Comparison of ENCODE assay signal across 1 cellular context in the genomic region with DNA sequence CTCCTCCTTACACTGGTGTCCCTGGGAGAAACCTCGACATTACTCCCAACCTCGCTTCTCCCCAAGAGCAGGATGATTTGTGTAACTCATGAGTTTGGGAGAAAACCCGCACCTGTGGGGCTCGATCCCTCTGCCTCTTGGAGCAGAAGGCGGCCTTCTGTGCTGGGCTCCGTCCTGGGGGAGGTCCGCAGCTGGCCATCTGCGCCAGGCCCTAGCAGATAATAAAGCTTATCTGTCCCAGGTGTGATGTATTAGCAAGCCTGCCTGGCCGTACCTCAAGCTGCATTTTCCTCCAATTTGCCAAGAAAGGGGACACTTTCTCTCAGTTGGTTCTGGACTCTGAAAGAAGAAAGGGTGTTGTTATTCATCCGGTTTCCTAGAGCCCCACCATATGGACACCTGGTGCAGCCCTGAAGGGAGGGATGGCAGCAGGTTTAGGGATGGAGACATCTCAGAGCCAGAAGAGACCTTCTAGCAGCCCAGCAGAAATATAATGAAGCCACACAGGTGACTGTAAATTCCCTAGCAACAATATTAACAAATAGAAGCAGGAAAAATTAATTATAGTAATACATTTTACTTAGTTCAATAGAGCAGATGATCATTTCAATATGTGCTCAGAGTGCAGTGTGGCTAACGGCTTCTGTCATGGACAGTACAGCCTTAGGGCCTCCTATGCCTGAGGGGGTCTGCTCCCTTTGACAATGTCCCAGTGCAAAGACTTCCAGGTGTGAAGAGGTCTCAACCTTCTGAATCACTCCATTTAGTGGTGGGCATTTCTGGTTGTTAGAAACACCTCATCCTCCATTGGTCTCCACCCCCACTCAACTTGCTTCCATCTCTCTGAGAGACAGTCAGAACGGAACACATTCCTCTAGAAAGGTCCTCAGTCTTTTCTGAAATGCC.
TF ChIP-seq lines count a peak whose summit lies in the region.

No MANE protein-coding gene starts in this region.

TF ChIP-seq in K562, 482 proteins besides CTCF, POLR2A, EP300 and RAD21 (continued from another document and continues in another):
- TF ChIP-seq ARID2 (IDR thresholded peaks at IDR 0.05) (no peak), IFI16 (CRISPR knock-in tag; IDR thresholded peaks at IDR 0.05) (no peak), EWSR1 (IDR thresholded peaks at IDR 0.05; ENCODE audit: borderline replicate concordance, low read depth, partially characterized antibody) (no peak), NCOA6 (IDR thresholded peaks at IDR 0.05) (no peak), SMARCE1 (IDR thresholded peaks at IDR 0.05) (no peak), ZKSCAN8 (CRISPR knock-in tag; IDR thresholded peaks at IDR 0.05) (no peak), NCOA1 (IDR thresholded peaks at IDR 0.05; ENCODE audit: low read depth) (no peak), SUPT5H (IDR thresholded peaks at IDR 0.05) (no peak), RBM34 (IDR thresholded peaks at IDR 0.05; ENCODE audit: borderline replicate concordance, insufficient read depth, low read length) (no peak), TAF7 (tag; IDR thresholded peaks at IDR 0.05) (no peak), MXI1 (IDR thresholded peaks at IDR 0.05; ENCODE audit: low read depth, low read length) (no peak), NR1H2 (CRISPR knock-in tag; IDR thresholded peaks at IDR 0.05) (no peak), ZNF561 (CRISPR knock-in tag; conservative IDR thresholded peaks at IDR 0.05) (no peak), XRCC4 (IDR thresholded peaks at IDR 0.05; ENCODE audit: extremely low read depth, insufficient read depth, insufficient read length) (no peak), ZNF354B (CRISPR knock-in tag; IDR thresholded peaks at IDR 0.05) (no peak), ZNF124 (CRISPR knock-in tag; IDR thresholded peaks at IDR 0.05) (no peak), SIRT6 (IDR thresholded peaks at IDR 0.05; ENCODE audit: low read depth, low read length) (no peak), ETV1 (tag; conservative IDR thresholded peaks at IDR 0.05; ENCODE audit: low read depth) (no peak), ETS2 (tag; IDR thresholded peaks at IDR 0.05; ENCODE audit: borderline replicate concordance, poor library complexity, severe bottlenecking) (no peak), KDM4B (IDR thresholded peaks at IDR 0.05; ENCODE audit: borderline replicate concordance in 2 of 2, low read depth in 1 of 2) (no peak; a peak in 1 of 4 replicates), ZSCAN32 (CRISPR knock-in tag; IDR thresholded peaks at IDR 0.05) (no peak), FOXJ2 (tag; IDR thresholded peaks at IDR 0.05) (no peak), RB1 (IDR thresholded peaks at IDR 0.05; ENCODE audit: low read depth) (no peak), NELFE (IDR thresholded peaks at IDR 0.05; ENCODE audit: insufficient read depth, insufficient read length) (no peak), TCF3 (CRISPR knock-in tag; IDR thresholded peaks at IDR 0.05) (peak; percentile 92), KDM1A (IDR thresholded peaks at IDR 0.05) (no peak), ZNF217 (CRISPR knock-in tag; IDR thresholded peaks at IDR 0.05) (no peak), HDAC2 (IDR thresholded peaks at IDR 0.05) (no peak)
- TF ChIP-seq, protein P1, sequence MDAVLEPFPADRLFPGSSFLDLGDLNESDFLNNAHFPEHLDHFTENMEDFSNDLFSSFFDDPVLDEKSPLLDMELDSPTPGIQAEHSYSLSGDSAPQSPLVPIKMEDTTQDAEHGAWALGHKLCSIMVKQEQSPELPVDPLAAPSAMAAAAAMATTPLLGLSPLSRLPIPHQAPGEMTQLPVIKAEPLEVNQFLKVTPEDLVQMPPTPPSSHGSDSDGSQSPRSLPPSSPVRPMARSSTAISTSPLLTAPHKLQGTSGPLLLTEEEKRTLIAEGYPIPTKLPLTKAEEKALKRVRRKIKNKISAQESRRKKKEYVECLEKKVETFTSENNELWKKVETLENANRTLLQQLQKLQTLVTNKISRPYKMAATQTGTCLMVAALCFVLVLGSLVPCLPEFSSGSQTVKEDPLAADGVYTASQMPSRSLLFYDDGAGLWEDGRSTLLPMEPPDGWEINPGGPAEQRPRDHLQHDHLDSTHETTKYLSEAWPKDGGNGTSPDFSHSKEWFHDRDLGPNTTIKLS (IDR thresholded peaks at IDR 0.05; ENCODE audit: borderline replicate concordance, low read depth): no peak
- TF ChIP-seq, protein P2, sequence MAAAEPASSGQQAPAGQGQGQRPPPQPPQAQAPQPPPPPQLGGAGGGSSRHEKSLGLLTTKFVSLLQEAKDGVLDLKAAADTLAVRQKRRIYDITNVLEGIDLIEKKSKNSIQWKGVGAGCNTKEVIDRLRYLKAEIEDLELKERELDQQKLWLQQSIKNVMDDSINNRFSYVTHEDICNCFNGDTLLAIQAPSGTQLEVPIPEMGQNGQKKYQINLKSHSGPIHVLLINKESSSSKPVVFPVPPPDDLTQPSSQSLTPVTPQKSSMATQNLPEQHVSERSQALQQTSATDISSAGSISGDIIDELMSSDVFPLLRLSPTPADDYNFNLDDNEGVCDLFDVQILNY (CRISPR knock-in tag; IDR thresholded peaks at IDR 0.05): 0 out of 2 replicates have a peak, but pooled peaks have one; percentile 6
- TF ChIP-seq, protein P3, sequence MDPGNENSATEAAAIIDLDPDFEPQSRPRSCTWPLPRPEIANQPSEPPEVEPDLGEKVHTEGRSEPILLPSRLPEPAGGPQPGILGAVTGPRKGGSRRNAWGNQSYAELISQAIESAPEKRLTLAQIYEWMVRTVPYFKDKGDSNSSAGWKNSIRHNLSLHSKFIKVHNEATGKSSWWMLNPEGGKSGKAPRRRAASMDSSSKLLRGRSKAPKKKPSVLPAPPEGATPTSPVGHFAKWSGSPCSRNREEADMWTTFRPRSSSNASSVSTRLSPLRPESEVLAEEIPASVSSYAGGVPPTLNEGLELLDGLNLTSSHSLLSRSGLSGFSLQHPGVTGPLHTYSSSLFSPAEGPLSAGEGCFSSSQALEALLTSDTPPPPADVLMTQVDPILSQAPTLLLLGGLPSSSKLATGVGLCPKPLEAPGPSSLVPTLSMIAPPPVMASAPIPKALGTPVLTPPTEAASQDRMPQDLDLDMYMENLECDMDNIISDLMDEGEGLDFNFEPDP (CRISPR knock-in tag; IDR thresholded peaks at IDR 0.05): no peak
- TF ChIP-seq, protein P4, sequence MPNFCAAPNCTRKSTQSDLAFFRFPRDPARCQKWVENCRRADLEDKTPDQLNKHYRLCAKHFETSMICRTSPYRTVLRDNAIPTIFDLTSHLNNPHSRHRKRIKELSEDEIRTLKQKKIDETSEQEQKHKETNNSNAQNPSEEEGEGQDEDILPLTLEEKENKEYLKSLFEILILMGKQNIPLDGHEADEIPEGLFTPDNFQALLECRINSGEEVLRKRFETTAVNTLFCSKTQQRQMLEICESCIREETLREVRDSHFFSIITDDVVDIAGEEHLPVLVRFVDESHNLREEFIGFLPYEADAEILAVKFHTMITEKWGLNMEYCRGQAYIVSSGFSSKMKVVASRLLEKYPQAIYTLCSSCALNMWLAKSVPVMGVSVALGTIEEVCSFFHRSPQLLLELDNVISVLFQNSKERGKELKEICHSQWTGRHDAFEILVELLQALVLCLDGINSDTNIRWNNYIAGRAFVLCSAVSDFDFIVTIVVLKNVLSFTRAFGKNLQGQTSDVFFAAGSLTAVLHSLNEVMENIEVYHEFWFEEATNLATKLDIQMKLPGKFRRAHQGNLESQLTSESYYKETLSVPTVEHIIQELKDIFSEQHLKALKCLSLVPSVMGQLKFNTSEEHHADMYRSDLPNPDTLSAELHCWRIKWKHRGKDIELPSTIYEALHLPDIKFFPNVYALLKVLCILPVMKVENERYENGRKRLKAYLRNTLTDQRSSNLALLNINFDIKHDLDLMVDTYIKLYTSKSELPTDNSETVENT (CRISPR knock-in tag; IDR thresholded peaks at IDR 0.05): no peak
- TF ChIP-seq, protein P5, sequence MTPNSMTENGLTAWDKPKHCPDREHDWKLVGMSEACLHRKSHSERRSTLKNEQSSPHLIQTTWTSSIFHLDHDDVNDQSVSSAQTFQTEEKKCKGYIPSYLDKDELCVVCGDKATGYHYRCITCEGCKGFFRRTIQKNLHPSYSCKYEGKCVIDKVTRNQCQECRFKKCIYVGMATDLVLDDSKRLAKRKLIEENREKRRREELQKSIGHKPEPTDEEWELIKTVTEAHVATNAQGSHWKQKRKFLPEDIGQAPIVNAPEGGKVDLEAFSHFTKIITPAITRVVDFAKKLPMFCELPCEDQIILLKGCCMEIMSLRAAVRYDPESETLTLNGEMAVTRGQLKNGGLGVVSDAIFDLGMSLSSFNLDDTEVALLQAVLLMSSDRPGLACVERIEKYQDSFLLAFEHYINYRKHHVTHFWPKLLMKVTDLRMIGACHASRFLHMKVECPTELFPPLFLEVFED (CRISPR knock-in tag; conservative IDR thresholded peaks at IDR 0.05): no peak
- TF ChIP-seq, protein P6, sequence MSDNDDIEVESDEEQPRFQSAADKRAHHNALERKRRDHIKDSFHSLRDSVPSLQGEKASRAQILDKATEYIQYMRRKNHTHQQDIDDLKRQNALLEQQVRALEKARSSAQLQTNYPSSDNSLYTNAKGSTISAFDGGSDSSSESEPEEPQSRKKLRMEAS (CRISPR knock-in tag; IDR thresholded peaks at IDR 0.05): no peak
- TF ChIP-seq, protein P7, sequence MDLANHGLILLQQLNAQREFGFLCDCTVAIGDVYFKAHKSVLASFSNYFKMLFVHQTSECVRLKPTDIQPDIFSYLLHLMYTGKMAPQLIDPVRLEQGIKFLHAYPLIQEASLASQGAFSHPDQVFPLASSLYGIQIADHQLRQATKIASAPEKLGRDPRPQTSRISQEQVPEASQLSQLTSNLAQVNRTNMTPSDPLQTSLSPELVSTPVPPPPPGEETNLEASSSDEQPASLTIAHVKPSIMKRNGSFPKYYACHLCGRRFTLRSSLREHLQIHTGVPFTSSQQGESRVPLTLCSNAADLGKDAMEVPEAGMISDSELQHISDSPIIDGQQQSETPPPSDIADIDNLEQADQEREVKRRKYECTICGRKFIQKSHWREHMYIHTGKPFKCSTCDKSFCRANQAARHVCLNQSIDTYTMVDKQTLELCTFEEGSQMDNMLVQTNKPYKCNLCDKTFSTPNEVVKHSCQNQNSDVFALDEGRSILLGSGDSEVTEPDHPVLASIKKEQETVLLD (IDR thresholded peaks at IDR 0.05): no peak
- TF ChIP-seq, protein P8, sequence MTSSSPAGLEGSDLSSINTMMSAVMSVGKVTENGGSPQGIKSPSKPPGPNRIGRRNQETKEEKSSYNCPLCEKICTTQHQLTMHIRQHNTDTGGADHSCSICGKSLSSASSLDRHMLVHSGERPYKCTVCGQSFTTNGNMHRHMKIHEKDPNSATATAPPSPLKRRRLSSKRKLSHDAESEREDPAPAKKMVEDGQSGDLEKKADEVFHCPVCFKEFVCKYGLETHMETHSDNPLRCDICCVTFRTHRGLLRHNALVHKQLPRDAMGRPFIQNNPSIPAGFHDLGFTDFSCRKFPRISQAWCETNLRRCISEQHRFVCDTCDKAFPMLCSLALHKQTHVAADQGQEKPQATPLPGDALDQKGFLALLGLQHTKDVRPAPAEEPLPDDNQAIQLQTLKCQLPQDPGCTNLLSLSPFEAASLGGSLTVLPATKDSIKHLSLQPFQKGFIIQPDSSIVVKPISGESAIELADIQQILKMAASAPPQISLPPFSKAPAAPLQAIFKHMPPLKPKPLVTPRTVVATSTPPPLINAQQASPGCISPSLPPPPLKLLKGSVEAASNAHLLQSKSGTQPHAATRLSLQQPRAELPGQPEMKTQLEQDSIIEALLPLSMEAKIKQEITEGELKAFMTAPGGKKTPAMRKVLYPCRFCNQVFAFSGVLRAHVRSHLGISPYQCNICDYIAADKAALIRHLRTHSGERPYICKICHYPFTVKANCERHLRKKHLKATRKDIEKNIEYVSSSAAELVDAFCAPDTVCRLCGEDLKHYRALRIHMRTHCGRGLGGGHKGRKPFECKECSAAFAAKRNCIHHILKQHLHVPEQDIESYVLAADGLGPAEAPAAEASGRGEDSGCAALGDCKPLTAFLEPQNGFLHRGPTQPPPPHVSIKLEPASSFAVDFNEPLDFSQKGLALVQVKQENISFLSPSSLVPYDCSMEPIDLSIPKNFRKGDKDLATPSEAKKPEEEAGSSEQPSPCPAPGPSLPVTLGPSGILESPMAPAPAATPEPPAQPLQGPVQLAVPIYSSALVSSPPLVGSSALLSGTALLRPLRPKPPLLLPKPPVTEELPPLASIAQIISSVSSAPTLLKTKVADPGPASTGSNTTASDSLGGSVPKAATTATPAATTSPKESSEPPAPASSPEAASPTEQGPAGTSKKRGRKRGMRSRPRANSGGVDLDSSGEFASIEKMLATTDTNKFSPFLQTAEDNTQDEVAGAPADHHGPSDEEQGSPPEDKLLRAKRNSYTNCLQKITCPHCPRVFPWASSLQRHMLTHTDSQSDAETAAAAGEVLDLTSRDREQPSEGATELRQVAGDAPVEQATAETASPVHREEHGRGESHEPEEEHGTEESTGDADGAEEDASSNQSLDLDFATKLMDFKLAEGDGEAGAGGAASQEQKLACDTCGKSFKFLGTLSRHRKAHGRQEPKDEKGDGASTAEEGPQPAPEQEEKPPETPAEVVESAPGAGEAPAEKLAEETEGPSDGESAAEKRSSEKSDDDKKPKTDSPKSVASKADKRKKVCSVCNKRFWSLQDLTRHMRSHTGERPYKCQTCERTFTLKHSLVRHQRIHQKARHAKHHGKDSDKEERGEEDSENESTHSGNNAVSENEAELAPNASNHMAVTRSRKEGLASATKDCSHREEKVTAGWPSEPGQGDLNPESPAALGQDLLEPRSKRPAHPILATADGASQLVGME (CRISPR knock-in tag; IDR thresholded peaks at IDR 0.05): no peak
- TF ChIP-seq, protein P9, sequence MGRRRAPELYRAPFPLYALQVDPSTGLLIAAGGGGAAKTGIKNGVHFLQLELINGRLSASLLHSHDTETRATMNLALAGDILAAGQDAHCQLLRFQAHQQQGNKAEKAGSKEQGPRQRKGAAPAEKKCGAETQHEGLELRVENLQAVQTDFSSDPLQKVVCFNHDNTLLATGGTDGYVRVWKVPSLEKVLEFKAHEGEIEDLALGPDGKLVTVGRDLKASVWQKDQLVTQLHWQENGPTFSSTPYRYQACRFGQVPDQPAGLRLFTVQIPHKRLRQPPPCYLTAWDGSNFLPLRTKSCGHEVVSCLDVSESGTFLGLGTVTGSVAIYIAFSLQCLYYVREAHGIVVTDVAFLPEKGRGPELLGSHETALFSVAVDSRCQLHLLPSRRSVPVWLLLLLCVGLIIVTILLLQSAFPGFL (CRISPR knock-in tag; IDR thresholded peaks at IDR 0.05): no peak
- TF ChIP-seq, protein P10, sequence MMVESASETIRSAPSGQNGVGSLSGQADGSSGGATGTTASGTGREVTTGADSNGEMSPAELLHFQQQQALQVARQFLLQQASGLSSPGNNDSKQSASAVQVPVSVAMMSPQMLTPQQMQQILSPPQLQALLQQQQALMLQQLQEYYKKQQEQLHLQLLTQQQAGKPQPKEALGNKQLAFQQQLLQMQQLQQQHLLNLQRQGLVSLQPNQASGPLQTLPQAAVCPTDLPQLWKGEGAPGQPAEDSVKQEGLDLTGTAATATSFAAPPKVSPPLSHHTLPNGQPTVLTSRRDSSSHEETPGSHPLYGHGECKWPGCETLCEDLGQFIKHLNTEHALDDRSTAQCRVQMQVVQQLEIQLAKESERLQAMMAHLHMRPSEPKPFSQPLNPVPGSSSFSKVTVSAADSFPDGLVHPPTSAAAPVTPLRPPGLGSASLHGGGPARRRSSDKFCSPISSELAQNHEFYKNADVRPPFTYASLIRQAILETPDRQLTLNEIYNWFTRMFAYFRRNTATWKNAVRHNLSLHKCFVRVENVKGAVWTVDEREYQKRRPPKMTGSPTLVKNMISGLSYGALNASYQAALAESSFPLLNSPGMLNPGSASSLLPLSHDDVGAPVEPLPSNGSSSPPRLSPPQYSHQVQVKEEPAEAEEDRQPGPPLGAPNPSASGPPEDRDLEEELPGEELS (CRISPR knock-in tag; IDR thresholded peaks at IDR 0.05; ENCODE audit: borderline replicate concordance): no peak
